1 cellular context compared by ENCODE assay signal in the genomic region with DNA sequence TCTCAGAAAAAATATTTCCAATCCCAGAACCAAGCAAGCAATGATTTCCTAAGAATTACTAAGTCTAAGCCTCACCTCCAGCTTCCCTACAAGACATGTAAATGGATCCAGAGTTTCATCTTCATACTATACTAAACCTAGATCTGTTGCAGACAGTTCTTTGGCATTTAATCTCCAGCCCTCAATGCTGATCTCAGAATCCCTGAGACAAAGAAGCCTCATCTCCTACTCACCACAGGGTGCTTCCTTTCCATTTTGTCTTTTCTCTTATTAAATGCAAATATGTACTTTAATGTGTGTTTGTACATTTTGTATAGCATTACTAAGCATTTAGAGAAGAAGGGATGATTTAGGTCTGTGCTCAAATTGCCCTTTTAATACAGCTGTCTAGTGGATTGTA.
TF ChIP-seq lines count a peak whose summit lies in the region.

No MANE protein-coding gene starts in this region.

TF ChIP-seq in GM23338, 12 proteins besides CTCF, POLR2A, EP300 and RAD21 (continued from another document):
- TF ChIP-seq ZNF114 (CRISPR knock-in tag; IDR thresholded peaks at IDR 0.05) (no peak), ZNF331 (CRISPR knock-in tag; IDR thresholded peaks at IDR 0.05; ENCODE audit: low read depth) (no peak), REST (IDR thresholded peaks at IDR 0.05; ENCODE audit: unreplicated experiment) (no peak)
